Comparison of ENCODE assay signal across 5 cellular contexts in the genomic region with DNA sequence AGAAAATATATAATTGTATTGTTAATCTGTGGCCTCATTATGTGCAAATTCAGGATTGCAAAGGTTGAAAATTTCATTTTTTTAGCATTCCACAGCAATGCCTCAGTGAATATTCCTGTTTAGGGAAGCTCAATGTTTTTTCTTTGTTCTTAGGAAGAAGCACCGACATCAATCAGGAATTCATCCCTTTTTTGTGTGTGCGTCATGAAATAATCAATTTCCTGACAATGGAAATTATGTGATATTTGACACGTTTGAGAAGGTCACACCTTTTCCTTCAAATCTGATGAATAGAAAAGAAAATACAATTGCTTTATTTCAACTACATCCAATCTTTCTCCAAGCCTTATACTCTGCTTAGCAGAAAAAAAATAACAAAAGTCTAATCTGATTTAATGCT.
"Had no signal": no experiment of that assay in that cellular context is flagged by ENCODE, and none has a peak within 500 bp of the region (broad histone marks: within the 10 kb centered on the region; RNA-seq: fewer than 3 reads in every experiment).

No MANE protein-coding gene starts in this region.

- H3K4me3 Mint-ChIP-seq: GM23338, H9 had no signal

- DNase-seq: H9, KG1 had no signal

- H3K9me3 Mint-ChIP-seq: GM23338, H9 had no signal

- FAIRE-seq: HTR-8/SVneo, K562 had no signal

- H3K27ac Mint-ChIP-seq: GM23338 had no signal

- H3K4me1 Mint-ChIP-seq: GM23338, H9 had no signal

- H3K4me3 ChIP-seq: GM23338, K562 had no signal

- H3K4me2 ChIP-seq: GM23338 had no signal
